Comparison of ENCODE assay signal across 30 cellular contexts in the genomic region with DNA sequence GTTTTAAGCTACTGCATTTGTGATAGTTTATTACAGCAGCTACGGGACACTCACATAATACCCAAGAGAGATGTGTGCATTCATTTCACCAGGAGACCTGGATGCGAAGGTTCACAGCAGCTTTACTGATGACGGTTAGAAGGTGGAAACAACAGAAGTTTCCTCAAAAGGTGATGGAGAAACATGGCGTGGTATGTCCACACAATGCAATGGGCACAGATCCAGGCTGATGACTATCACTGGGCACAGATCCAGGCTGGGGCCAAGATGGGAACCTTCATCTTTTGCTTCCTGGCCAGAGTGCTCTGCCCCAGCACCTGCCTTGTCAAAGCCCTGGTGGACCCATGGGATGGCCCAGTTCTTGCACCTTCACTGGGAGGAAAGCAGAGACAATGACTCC. TPM values are rescaled to one million over a fixed set of nuclear protein-coding genes. Genes with fewer than 3 reads are reported as not detected.
A peak's percentile ranks its signal among the peaks of the same experiment; 100 is the strongest.
DNase-seq lines count a peak whose midpoint lies in the region; TF ChIP-seq lines count a peak whose summit lies in the region.
"Had no signal": no experiment of that assay in that cellular context is flagged by ENCODE, and none has a peak within 500 bp of the region (broad histone marks: within the 10 kb centered on the region; RNA-seq: fewer than 3 reads in every experiment).

No MANE protein-coding gene starts in this region.

- H3K4me1 ChIP-seq in tibial nerve, result no peaks in the 10 kb centered on the region
- H3K4me1 ChIP-seq: breast epithelium, foreskin keratinocyte, prostate gland, suprapubic skin had no signal

- H3K27ac ChIP-seq in tibial nerve, result no peak overlapping the region
- H3K27ac ChIP-seq: breast epithelium, foreskin keratinocyte, hepatocyte, prostate gland, suprapubic skin had no signal

- TF ChIP-seq EP300 in tibial nerve (IDR thresholded peaks at IDR 0.05), result no peak

- 78 to 83% methylated on average over 4 of the region's 4 CpGs for WGBS in tibial nerve, 2 donors

- H3K4me3 ChIP-seq in tibial nerve, result no peak overlapping the region
- H3K4me3 ChIP-seq: breast epithelium, hepatocyte, mucosa of descending colon, prostate gland, suprapubic skin had no signal

- DNase-seq in EH (ENCODE audit: low read depth) (peak; percentile 4), LoVo (ENCODE audit: low spot score) (peak; percentile 11), ecto neural progenitor cell (ENCODE audit: low spot score) (peak; percentile 18), lung microvascular endothelial cell (ENCODE audit: low read depth in 2 of 2) (peak; percentile 77 to 81), NCI-H2081 (lab: John Stamatoyannopoulos, UW) (no peak), tibial nerve (ENCODE audit: low spot score in 2 of 2) (no peak), AG20443 (ENCODE audit: low spot score) (no peak), NCI-H446 treated with DMSO at 0.1 percent for 48 hours (lab: John Stamatoyannopoulos, UW) (no peak)
- DNase-seq: activated CD4-positive, alpha-beta T cell treated with anti-CD3 and anti-CD28 coated beads, Interleukin-2, amount 50 U/mL, for 48 hours; activated CD4-positive, CD25-positive, alpha-beta regulatory T cell; activated naive CD4-positive, alpha-beta T cell; activated T-cell treated with anti-CD3 and anti-CD28 coated beads, Interleukin-2, amount 50 U/mL, for 24 hours; amniotic stem cell; CD4-positive, alpha-beta T cell; DMS153; immature natural killer cell; Kasumi-1; NCI-H1048; NCI-H1930; NCI-H446; stimulated activated CD4-positive, alpha-beta T cell treated with anti-CD3 and anti-CD28 coated beads, Interleukin-2, amount 100 ng/mL, for 24 hours; T1000 had no signal

- TF ChIP-seq POLR2A in tibial nerve (IDR thresholded peaks at IDR 0.05), result no peak

- H3K9me3 ChIP-seq in tibial nerve, result peaks cover 0 to 7% (median 0%) of the 10 kb centered on the region in 4 donors
- H3K9me3 ChIP-seq: breast epithelium, mucosa of descending colon, prostate gland, suprapubic skin had no signal

- TF ChIP-seq CTCF in tibial nerve (IDR thresholded peaks at IDR 0.05), result no peak

- no peaks in the 10 kb centered on the region for H3K36me3 ChIP-seq in tibial nerve
- H3K36me3 ChIP-seq: breast epithelium, prostate gland, suprapubic skin had no signal

- H3K27me3 ChIP-seq in tibial nerve, result no peaks in the 10 kb centered on the region
- H3K27me3 ChIP-seq: foreskin keratinocyte, hepatocyte had no signal

RNA-seq across cellular contexts. Expression of a gene that starts 30.6 kb away (rescaled TPM):
- not detected in 2 replicates for total RNA-seq in lung microvascular endothelial cell
- not detected for total RNA-seq in tibial nerve
- total RNA-seq: breast epithelium; CD4-positive, alpha-beta T cell; foreskin keratinocyte; hepatocyte; lower leg skin; mucosa of descending colon; RPMI7951; suprapubic skin had no signal

Comparison
In these comparisons a context has a peak if more than half of its experiments do, and no peak if none do; other contexts are left out.
1. DNase-seq: peak in EH (single experiment), LoVo (single experiment), ecto neural progenitor cell (single experiment) and lung microvascular endothelial cell (2 of 2); none in NCI-H2081 (0 of 2), tibial nerve (0 of 2), AG20443 (single experiment) and NCI-H446 treated with DMSO at 0.1 percent for 48 hours (single experiment).